In the genomic region with DNA sequence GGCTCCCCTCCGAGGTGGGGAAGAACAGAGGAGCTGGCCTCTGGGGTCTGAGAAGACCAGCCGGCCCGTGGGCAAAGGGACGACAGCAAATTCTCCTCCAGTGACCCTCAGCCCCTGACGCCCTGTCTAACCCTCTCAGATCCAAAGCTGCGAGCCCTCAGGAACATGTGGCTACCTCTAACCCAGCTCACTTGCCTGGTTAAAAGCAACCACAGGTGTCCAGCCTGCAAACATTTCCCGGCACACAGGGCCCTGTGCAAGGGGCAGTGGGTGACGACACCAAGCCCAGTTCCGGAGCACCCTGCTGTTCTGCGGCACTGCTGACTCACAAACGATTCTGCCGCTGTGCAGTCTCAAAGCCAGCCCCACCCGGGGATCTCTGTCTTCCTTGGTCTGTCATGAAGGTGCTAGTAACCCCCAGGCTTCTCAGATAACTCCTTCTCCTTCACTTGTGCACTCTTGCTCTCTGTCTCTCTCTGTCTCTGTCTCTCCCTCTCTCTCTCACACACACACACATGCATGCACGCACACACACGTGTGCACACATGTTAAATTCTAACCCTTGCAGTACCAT, we compare ENCODE assay signal across 1 cellular context.
TF ChIP-seq lines count a peak whose summit lies in the region.

No MANE protein-coding gene starts in this region.

TF ChIP-seq in HepG2, 621 proteins besides CTCF, POLR2A, EP300 and RAD21 (continued from another document):
- TF ChIP-seq, protein P1, sequence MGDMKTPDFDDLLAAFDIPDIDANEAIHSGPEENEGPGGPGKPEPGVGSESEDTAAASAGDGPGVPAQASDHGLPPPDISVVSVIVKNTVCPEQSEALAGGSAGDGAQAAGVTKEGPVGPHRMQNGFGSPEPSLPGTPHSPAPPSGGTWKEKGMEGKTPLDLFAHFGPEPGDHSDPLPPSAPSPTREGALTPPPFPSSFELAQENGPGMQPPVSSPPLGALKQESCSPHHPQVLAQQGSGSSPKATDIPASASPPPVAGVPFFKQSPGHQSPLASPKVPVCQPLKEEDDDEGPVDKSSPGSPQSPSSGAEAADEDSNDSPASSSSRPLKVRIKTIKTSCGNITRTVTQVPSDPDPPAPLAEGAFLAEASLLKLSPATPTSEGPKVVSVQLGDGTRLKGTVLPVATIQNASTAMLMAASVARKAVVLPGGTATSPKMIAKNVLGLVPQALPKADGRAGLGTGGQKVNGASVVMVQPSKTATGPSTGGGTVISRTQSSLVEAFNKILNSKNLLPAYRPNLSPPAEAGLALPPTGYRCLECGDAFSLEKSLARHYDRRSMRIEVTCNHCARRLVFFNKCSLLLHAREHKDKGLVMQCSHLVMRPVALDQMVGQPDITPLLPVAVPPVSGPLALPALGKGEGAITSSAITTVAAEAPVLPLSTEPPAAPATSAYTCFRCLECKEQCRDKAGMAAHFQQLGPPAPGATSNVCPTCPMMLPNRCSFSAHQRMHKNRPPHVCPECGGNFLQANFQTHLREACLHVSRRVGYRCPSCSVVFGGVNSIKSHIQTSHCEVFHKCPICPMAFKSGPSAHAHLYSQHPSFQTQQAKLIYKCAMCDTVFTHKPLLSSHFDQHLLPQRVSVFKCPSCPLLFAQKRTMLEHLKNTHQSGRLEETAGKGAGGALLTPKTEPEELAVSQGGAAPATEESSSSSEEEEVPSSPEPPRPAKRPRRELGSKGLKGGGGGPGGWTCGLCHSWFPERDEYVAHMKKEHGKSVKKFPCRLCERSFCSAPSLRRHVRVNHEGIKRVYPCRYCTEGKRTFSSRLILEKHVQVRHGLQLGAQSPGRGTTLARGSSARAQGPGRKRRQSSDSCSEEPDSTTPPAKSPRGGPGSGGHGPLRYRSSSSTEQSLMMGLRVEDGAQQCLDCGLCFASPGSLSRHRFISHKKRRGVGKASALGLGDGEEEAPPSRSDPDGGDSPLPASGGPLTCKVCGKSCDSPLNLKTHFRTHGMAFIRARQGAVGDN (CRISPR knock-in tag; IDR thresholded peaks at IDR 0.05): peak; percentile 78
- TF ChIP-seq, protein P2, sequence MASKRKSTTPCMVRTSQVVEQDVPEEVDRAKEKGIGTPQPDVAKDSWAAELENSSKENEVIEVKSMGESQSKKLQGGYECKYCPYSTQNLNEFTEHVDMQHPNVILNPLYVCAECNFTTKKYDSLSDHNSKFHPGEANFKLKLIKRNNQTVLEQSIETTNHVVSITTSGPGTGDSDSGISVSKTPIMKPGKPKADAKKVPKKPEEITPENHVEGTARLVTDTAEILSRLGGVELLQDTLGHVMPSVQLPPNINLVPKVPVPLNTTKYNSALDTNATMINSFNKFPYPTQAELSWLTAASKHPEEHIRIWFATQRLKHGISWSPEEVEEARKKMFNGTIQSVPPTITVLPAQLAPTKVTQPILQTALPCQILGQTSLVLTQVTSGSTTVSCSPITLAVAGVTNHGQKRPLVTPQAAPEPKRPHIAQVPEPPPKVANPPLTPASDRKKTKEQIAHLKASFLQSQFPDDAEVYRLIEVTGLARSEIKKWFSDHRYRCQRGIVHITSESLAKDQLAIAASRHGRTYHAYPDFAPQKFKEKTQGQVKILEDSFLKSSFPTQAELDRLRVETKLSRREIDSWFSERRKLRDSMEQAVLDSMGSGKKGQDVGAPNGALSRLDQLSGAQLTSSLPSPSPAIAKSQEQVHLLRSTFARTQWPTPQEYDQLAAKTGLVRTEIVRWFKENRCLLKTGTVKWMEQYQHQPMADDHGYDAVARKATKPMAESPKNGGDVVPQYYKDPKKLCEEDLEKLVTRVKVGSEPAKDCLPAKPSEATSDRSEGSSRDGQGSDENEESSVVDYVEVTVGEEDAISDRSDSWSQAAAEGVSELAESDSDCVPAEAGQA (IDR thresholded peaks at IDR 0.05; ENCODE audit: low read depth): no peak
- TF ChIP-seq, protein P2 (CRISPR knock-in tag; IDR thresholded peaks at IDR 0.05; ENCODE audit: borderline replicate concordance): no peak
- TF ChIP-seq YEATS4 (CRISPR knock-in tag; IDR thresholded peaks at IDR 0.05; ENCODE audit: borderline replicate concordance) (0 out of 2 replicates have a peak, but pooled peaks have one; percentile 34), ATF5 (CRISPR knock-in tag; IDR thresholded peaks at IDR 0.05; ENCODE audit: low read depth) (no peak), ZNF672 (CRISPR knock-in tag; IDR thresholded peaks at IDR 0.05) (no peak), HOMEZ (CRISPR knock-in tag; IDR thresholded peaks at IDR 0.05; ENCODE audit: low read depth) (peak; percentile 38; the same call in 1 of the 2 replicates), ARID4A (CRISPR knock-in tag; IDR thresholded peaks at IDR 0.05; ENCODE audit: borderline replicate concordance) (peak; percentile 14; the same call in 1 of the 2 replicates), UBTF (CRISPR knock-in tag; IDR thresholded peaks at IDR 0.05) (peak; percentile 72), JUN (CRISPR knock-in tag; IDR thresholded peaks at IDR 0.05) (0 out of 2 replicates have a peak, but pooled peaks have one; percentile 60), DRAP1 (CRISPR knock-in tag; IDR thresholded peaks at IDR 0.05) (no peak), ZNF12 (CRISPR knock-in tag; IDR thresholded peaks at IDR 0.05) (no peak), DPF2 (CRISPR knock-in tag; IDR thresholded peaks at IDR 0.05; ENCODE audit: borderline replicate concordance, low read depth) (peak; percentile 58; the same call in 1 of the 2 replicates), ATF1 (CRISPR knock-in tag; IDR thresholded peaks at IDR 0.05) (no peak), XBP1 (CRISPR knock-in tag; IDR thresholded peaks at IDR 0.05) (no peak), ATF7 (IDR thresholded peaks at IDR 0.05) (no peak), ATF7 (CRISPR knock-in tag; IDR thresholded peaks at IDR 0.05) (peak; percentile 60; the same call in 1 of the 2 replicates), ETV5 (CRISPR knock-in tag; IDR thresholded peaks at IDR 0.05; ENCODE audit: borderline replicate concordance) (peak; percentile 91), ZC3H13 (CRISPR knock-in tag; IDR thresholded peaks at IDR 0.05) (no peak), ZNF644 (CRISPR knock-in tag; IDR thresholded peaks at IDR 0.05; ENCODE audit: low read depth) (0 out of 2 replicates have a peak, but pooled peaks have one; percentile 20), ZNF713 (CRISPR knock-in tag; IDR thresholded peaks at IDR 0.05) (no peak)
- TF ChIP-seq, protein P3, sequence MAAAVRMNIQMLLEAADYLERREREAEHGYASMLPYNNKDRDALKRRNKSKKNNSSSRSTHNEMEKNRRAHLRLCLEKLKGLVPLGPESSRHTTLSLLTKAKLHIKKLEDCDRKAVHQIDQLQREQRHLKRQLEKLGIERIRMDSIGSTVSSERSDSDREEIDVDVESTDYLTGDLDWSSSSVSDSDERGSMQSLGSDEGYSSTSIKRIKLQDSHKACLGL (CRISPR knock-in tag; IDR thresholded peaks at IDR 0.05): peak; percentile 59; the same call in 1 of the 2 replicates
- TF ChIP-seq, protein P4, sequence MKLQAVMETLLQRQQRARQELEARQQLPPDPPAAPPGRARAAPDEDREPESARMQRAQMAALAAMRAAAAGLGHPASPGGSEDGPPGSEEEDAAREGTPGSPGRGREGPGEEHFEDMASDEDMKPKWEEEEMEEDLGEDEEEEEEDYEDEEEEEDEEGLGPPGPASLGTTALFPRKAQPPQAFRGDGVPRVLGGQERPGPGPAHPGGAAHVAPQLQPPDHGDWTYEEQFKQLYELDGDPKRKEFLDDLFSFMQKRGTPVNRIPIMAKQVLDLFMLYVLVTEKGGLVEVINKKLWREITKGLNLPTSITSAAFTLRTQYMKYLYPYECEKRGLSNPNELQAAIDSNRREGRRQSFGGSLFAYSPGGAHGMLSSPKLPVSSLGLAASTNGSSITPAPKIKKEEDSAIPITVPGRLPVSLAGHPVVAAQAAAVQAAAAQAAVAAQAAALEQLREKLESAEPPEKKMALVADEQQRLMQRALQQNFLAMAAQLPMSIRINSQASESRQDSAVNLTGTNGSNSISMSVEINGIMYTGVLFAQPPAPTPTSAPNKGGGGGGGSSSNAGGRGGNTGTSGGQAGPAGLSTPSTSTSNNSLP (IDR thresholded peaks at IDR 0.05; ENCODE audit: low read depth, low read length): no peak
- TF ChIP-seq, protein P5, sequence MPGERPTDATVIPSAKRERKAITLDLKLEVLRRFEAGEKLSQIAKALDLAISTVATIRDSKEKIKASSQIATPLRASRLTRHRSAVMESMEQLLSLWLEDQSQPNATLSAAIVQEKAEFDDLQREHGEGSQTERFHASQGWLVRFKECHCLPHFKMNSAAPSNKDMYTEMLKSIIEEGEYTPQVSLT (CRISPR knock-in tag; IDR thresholded peaks at IDR 0.05; ENCODE audit: borderline replicate concordance, low read depth): no peak
- TF ChIP-seq, protein P6, sequence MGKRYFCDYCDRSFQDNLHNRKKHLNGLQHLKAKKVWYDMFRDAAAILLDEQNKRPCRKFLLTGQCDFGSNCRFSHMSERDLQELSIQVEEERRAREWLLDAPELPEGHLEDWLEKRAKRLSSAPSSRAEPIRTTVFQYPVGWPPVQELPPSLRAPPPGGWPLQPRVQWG (CRISPR knock-in tag; IDR thresholded peaks at IDR 0.05; ENCODE audit: borderline replicate concordance, low read depth): no peak
TF ChIP-seq in HepG2: peak in this region for 75.
